10 cellular contexts compared by ENCODE assay signal in the genomic region with DNA sequence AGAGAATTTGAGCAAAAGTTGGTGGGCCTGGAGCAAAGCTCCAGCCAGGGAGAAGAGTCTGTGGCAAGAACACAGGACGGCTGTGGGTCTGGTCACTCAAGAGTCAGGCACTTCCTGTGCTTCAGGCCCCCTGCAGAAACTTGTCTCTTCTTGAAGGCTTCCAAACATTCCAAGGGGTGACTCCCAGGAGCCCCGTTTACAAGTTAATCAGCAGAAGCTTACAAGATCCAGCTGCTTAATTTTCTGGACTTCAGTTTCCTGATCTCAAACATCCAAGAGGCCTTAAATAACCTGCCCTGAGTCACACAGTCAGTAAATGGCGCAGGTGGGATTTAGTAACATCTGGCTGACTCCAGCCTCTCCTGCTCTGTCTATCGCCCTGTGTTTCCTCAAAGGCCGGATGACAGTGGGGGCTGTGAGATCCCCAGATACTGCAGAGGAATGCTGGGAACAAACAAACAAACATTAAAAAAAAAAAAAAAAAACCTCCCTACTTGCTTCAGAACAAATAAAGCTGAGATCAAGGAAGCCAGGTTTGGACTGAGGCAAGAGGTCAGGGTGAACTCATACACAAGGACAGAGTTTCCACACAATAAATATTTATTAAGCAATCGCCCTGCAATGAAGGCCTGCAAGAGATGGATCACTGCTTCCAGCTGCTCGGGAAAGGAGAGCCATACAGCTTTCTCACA.
DNase-seq lines count a peak whose midpoint lies in the region; ATAC-seq and TF ChIP-seq lines count a peak whose summit lies in the region.
"Had no signal": no experiment of that assay in that cellular context is flagged by ENCODE, and none has a peak within 500 bp of the region (broad histone marks: within the 10 kb centered on the region; RNA-seq: fewer than 3 reads in every experiment).

No MANE protein-coding gene starts in this region.

- peak overlapping the region; percentile 43 for H3K27ac Mint-ChIP-seq in progenitor cell of endocrine pancreas

- intact Hi-C loops in heart right ventricle (cut with DNase I) = loop anchor here in 2 of 10 donors (2.0 to 5.0 kb wide), 2 partner anchors 35 to 36 kb away; no protein-coding TSS in a partner anchor

- H3K9me3 Mint-ChIP-seq in progenitor cell of endocrine pancreas (ENCODE audit: low read depth) = no peaks in the 10 kb centered on the region

- H3K9me3 ChIP-seq in heart right ventricle = no peaks in the 10 kb centered on the region
- no peaks in the 10 kb centered on the region for H3K9me3 ChIP-seq in osteoblast (ENCODE audit: low read depth, low read length)

- H3K27me3 Mint-ChIP-seq in progenitor cell of endocrine pancreas = no peaks in the 10 kb centered on the region

- H3K36me3 ChIP-seq in heart right ventricle (no peaks in the 10 kb centered on the region), osteoblast (ENCODE audit: insufficient read depth, low read length) (no peaks in the 10 kb centered on the region)

- no peaks in the 10 kb centered on the region for H3K36me3 Mint-ChIP-seq in progenitor cell of endocrine pancreas (ENCODE audit: insufficient read depth)

- POLR2A ChIA-PET in RWPE1 (lab: Yijun Ruan, JAX; ENCODE audit: low non-redundant PET) = interaction anchor here (0.6 kb wide), 1 partner anchor 13 kb away, joined by 7 read pairs; no protein-coding TSS in a partner anchor

- CTCF ChIA-PET in RWPE1 (lab: Yijun Ruan, JAX) = interaction anchor here (0.7 to 1.0 kb wide), 3 partner anchors 37 to 81 kb away, joined by 3 to 8 read pairs (median 4); no protein-coding TSS in a partner anchor

- no peak overlapping the region for H2AFZ ChIP-seq in osteoblast (ENCODE audit: low read length)

- H3K4me1 Mint-ChIP-seq in progenitor cell of endocrine pancreas (ENCODE audit: low read depth) = peaks cover 44% of the 10 kb centered on the region

- DNase-seq in RWPE1 (ENCODE audit: low spot score) (peak; percentile 49), heart right ventricle (peak in 1 of 2 donors; percentile 56), progenitor cell of endocrine pancreas (ENCODE audit: low spot score, unreplicated experiment) (no peak), HK-2 (ENCODE audit: unreplicated experiment) (no peak), mesenteric fat pad (ENCODE audit: low spot score) (no peak), osteoblast (ENCODE audit: insufficient read length, low spot score, missing footprints) (no peak)
- DNase-seq: activated effector memory CD4-positive, alpha-beta T cell treated with Interleukin-2 at 50 U/mL for 16 hours; NCI-H2029 treated with DMSO at 0.1 percent for 48 hours had no signal

- ATAC-seq in heart right ventricle = peak; percentile 72 to 82 (median 78)
- no peak for ATAC-seq in HG02970 (IDR thresholded peaks at IDR 0.05; ENCODE audit: low FRiP score, unreplicated experiment)

- TF ChIP-seq CTCF in C4-2B (conservative IDR thresholded peaks at IDR 0.05) = no peak
- no peak for TF ChIP-seq CTCF in RWPE1 (conservative IDR thresholded peaks at IDR 0.05; ENCODE audit: low read depth)
- TF ChIP-seq CTCF in heart right ventricle (IDR thresholded peaks at IDR 0.05) = no peak
- TF ChIP-seq CTCF in progenitor cell of endocrine pancreas (IDR thresholded peaks at IDR 0.05; ENCODE audit: unreplicated experiment) = no peak
- TF ChIP-seq CTCF in osteoblast (IDR thresholded peaks at IDR 0.05; ENCODE audit: extremely low read depth, low read depth, low read length) = no peak

- no peaks in the 10 kb centered on the region for H3K79me2 ChIP-seq in osteoblast (ENCODE audit: insufficient read depth, low read length)

- 40 to 61% methylated on average over 7 of the region's 7 CpGs for WGBS in heart right ventricle, 2 donors

- peak overlapping the region; percentile 27 for H3K27ac ChIP-seq in C4-2B
- H3K27ac ChIP-seq in RWPE1 = peak overlapping the region; percentile 96
- H3K27ac ChIP-seq in heart right ventricle = peak overlapping the region in 9 of 10 donors; percentile 40 to 76 (median 63)
- no peak overlapping the region for H3K27ac ChIP-seq in osteoblast (ENCODE audit: low read depth, low read length)

- no peaks in the 10 kb centered on the region for H3K27me3 ChIP-seq in heart right ventricle
- H3K27me3 ChIP-seq in osteoblast (ENCODE audit: insufficient read depth, low read length) = no peaks in the 10 kb centered on the region

- H3K4me1 ChIP-seq in heart right ventricle (peaks cover 5 to 61% (median 46%) of the 10 kb centered on the region in 9 donors), osteoblast (ENCODE audit: insufficient read depth, low read length) (peaks cover 40% of the 10 kb centered on the region)

- no peak overlapping the region for H3K4me3 Mint-ChIP-seq in progenitor cell of endocrine pancreas (ENCODE audit: low read depth)

- H3K4me2 ChIP-seq in osteoblast (ENCODE audit: insufficient read depth, low read length) = no peak overlapping the region

- H3K4me3 ChIP-seq in heart right ventricle = no peak overlapping the region
- H3K4me3 ChIP-seq in osteoblast (ENCODE audit: insufficient read depth, low read length) = no peak overlapping the region

- no peaks in the 10 kb centered on the region for H4K20me1 ChIP-seq in osteoblast (ENCODE audit: insufficient read depth, low read length)
